17 cellular contexts compared by ENCODE assay signal in the genomic region with DNA sequence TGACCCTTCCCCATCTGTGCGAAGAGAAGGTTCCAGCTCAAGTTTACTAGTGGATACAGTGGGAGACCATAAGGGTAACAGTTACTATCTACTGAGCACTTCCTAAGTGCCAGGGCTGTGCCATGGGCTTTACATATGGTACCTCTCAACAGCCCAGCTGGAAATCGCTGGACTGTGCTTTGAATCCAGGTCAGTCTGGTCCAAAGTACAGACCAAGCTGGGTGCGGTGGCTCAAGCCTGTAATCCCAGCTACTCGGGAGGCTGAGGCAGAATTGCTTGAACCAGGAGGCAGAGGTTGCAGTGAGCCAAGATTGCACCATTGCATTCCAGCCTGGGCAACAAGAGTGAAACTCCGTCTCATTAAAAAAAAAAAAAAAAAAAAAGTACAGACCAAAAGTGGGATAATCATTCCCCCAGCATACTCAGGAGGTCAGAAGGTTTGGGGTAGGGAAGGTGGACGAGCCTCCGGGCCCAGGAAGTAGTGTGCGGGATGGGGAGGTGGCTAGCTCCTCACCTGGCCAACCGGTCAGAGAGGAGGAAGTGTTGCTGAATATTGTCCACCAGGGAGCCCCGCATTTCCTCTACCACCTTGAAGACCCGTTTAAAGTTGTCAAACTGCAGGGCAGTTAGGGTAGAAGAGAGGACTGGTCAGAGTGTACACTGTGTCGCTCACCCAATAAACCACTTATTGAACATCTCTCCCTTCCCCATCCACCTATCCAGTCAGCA. TPM values are rescaled to one million over a fixed set of nuclear protein-coding genes. Genes with fewer than 3 reads are reported as not detected.
DNase-seq lines count a peak whose midpoint lies in the region; ATAC-seq, FAIRE-seq and TF ChIP-seq lines count a peak whose summit lies in the region.
"Had no signal": no experiment of that assay in that cellular context is flagged by ENCODE, and none has a peak within 500 bp of the region (broad histone marks: within the 10 kb centered on the region; RNA-seq: fewer than 3 reads in every experiment).

No MANE protein-coding gene starts in this region.

- no peaks in the 10 kb centered on the region for H3K27me3 Mint-ChIP-seq in CD8-positive, alpha-beta T cell (ENCODE audit: low read depth)
- H3K27me3 Mint-ChIP-seq in astrocyte (ENCODE audit: low read depth, unreplicated experiment) = no peaks in the 10 kb centered on the region
- no peaks in the 10 kb centered on the region for H3K27me3 Mint-ChIP-seq in effector memory CD8-positive, alpha-beta T cell

- peak overlapping the region; percentile 83 for H3K4me3 Mint-ChIP-seq in CD8-positive, alpha-beta T cell
- H3K4me3 Mint-ChIP-seq in astrocyte (ENCODE audit: unreplicated experiment) = peak overlapping the region; percentile 97
- H3K4me3 Mint-ChIP-seq in effector memory CD8-positive, alpha-beta T cell = no peak overlapping the region

- intact Hi-C loops in CD8-positive, alpha-beta T cell (cut with DNase I, micrococcal nuclease) = loop anchor here (2.0 kb wide), 4 partner anchors 15 to 175 kb away; a partner anchor contains a TSS

- no peak overlapping the region for H2AFZ ChIP-seq in Karpas-422 (ENCODE audit: low read length)
- no peak overlapping the region for H2AFZ ChIP-seq in astrocyte (ENCODE audit: low read depth, low read length)
- no peak overlapping the region for H2AFZ ChIP-seq in neural cell (ENCODE audit: low read depth, low read length)

- H3K36me3 ChIP-seq in CD8-positive, alpha-beta T cell (ENCODE audit: insufficient read depth, low read length) = peaks cover 22% of the 10 kb centered on the region
- H3K36me3 ChIP-seq in Karpas-422 (ENCODE audit: insufficient read depth, low read length) (peaks cover 25% of the 10 kb centered on the region), astrocyte (ENCODE audit: insufficient read depth, low read length) (peaks cover 14% of the 10 kb centered on the region), neural cell (ENCODE audit: insufficient read depth, low read length) (no peaks in the 10 kb centered on the region)

- H3K9ac ChIP-seq in Karpas-422 (ENCODE audit: low read length) = no peak overlapping the region; the same call in 1 of the 2 replicates
- H3K9ac ChIP-seq in astrocyte (ENCODE audit: low read length) = no peak overlapping the region
- H3K9ac ChIP-seq in neural cell (ENCODE audit: low read length) = peak overlapping the region; percentile 26
- H3K9ac ChIP-seq: KMS-11 had no signal

- no peak for TF ChIP-seq EP300 in neural cell (conservative IDR thresholded peaks at IDR 0.05; ENCODE audit: poor library complexity, severe bottlenecking)

- H3K79me2 ChIP-seq in Karpas-422 (ENCODE audit: low read length) = peaks cover 24% of the 10 kb centered on the region
- H3K79me2 ChIP-seq in astrocyte (ENCODE audit: insufficient read depth, low read length) = peaks cover 36% of the 10 kb centered on the region
- peaks cover 17% of the 10 kb centered on the region for H3K79me2 ChIP-seq in neural cell (replicated peaks; ENCODE audit: insufficient read depth, low read length)

- peaks cover 4% of the 10 kb centered on the region for H3F3A ChIP-seq in neural cell (ENCODE audit: insufficient read depth, low read length, poor library complexity, severe bottlenecking)

- no peaks in the 10 kb centered on the region for H3K9me3 ChIP-seq in CD8-positive, alpha-beta T cell (ENCODE audit: low read length)
- H3K9me3 ChIP-seq in Karpas-422 (ENCODE audit: low read length) = no peaks in the 10 kb centered on the region
- no peaks in the 10 kb centered on the region for H3K9me3 ChIP-seq in astrocyte (ENCODE audit: insufficient read depth, low read depth, low read length)
- no peaks in the 10 kb centered on the region for H3K9me3 ChIP-seq in neural cell (ENCODE audit: low read length)
- H3K9me3 ChIP-seq: vagina had no signal

- no peak overlapping the region for H3K27ac ChIP-seq in CD8-positive, alpha-beta T cell (ENCODE audit: low read depth, low read length)
- H3K27ac ChIP-seq in Karpas-422 (ENCODE audit: low read length) (no peak overlapping the region), astrocyte (ENCODE audit: low read depth, low read length) (no peak overlapping the region), neural cell (ENCODE audit: low read length) (no peak overlapping the region)
- H3K27ac ChIP-seq: KMS-11 had no signal

- FAIRE-seq in astrocyte (lab: Jason Lieb, UNC) = no peak
- FAIRE-seq: RCC 7860 had no signal

- peaks cover 40% of the 10 kb centered on the region for H3K4me1 ChIP-seq in CD8-positive, alpha-beta T cell (ENCODE audit: insufficient read depth, low read length)
- H3K4me1 ChIP-seq in Karpas-422 (ENCODE audit: low read length) = peaks cover 48% of the 10 kb centered on the region
- peaks cover 42% of the 10 kb centered on the region for H3K4me1 ChIP-seq in astrocyte (ENCODE audit: insufficient read depth, low read length)

- peaks cover 41% of the 10 kb centered on the region for H3K36me3 Mint-ChIP-seq in CD8-positive, alpha-beta T cell
- H3K36me3 Mint-ChIP-seq in astrocyte (ENCODE audit: low read depth, unreplicated experiment) = peaks cover 12% of the 10 kb centered on the region
- H3K36me3 Mint-ChIP-seq in effector memory CD8-positive, alpha-beta T cell (ENCODE audit: insufficient read depth) = peaks cover 37% of the 10 kb centered on the region

- CTCF ChIA-PET in CD8-positive, alpha-beta T cell (lab: Charles Lee) = interaction anchor here (0.6 to 14.8 kb wide), 21 partner anchors 8 to 207 kb away, joined by 3 to 287 read pairs (median 16); a partner anchor contains a TSS

- POLR2A ChIA-PET in CD8-positive, alpha-beta T cell (lab: Charles Lee) = interaction anchor here (0.7 to 8.3 kb wide), 6 partner anchors 7 to 387 kb away, joined by 3 to 178 read pairs (median 8); a partner anchor contains a TSS

- H3K27ac Mint-ChIP-seq in CD8-positive, alpha-beta T cell = no peak overlapping the region
- no peak overlapping the region for H3K27ac Mint-ChIP-seq in astrocyte (ENCODE audit: unreplicated experiment)
- H3K27ac Mint-ChIP-seq in effector memory CD8-positive, alpha-beta T cell = peak overlapping the region in 1 of 2 donors; percentile 90

- no peaks in the 10 kb centered on the region for H3K27me3 ChIP-seq in CD8-positive, alpha-beta T cell (ENCODE audit: insufficient read depth, low read length)
- H3K27me3 ChIP-seq in Karpas-422 (ENCODE audit: low read length) = no peaks in the 10 kb centered on the region
- H3K27me3 ChIP-seq in astrocyte (ENCODE audit: insufficient read depth, low read length) = no peaks in the 10 kb centered on the region
- H3K27me3 ChIP-seq in neural cell (ENCODE audit: insufficient read depth, low read depth, low read length) = no peaks in the 10 kb centered on the region
- H3K27me3 ChIP-seq: vagina had no signal

- no peak overlapping the region for H3K4me3 ChIP-seq in CD8-positive, alpha-beta T cell (ENCODE audit: low read depth, low read length)
- H3K4me3 ChIP-seq in Karpas-422 (ENCODE audit: low read length) (no peak overlapping the region), astrocyte (ENCODE audit: insufficient read depth, low read depth, low read length) (no peak overlapping the region), neural cell (ENCODE audit: low read length) (peak overlapping the region; percentile 96)
- H3K4me3 ChIP-seq: vagina had no signal

- ATAC-seq in CD8-positive, alpha-beta T cell = no peak
- ATAC-seq in effector memory CD8-positive, alpha-beta T cell (replicated peaks) = no peak

- no peak for DNase-seq in CD8-positive, alpha-beta T cell
- DNase-seq in Karpas-422 = no peak
- DNase-seq in astrocyte (ENCODE audit: low read depth) = no peak
- no peak for DNase-seq in NCI-H1105 (lab: John Stamatoyannopoulos, UW)
- no peak for DNase-seq in SW480 (ENCODE audit: low spot score)
- DNase-seq in effector memory CD8-positive, alpha-beta T cell = no peak
- DNase-seq: GDM1; kidney glomerular epithelial cell; NCI-H146; stimulated activated CD4-positive, alpha-beta T cell treated with anti-CD3 and anti-CD28 coated beads, Interleukin-4, amount 100 ng/mL, for 24 hours; T1000 had no signal

- TF ChIP-seq RAD21 in neural cell (conservative IDR thresholded peaks at IDR 0.05) = no peak

- H4K20me1 ChIP-seq in Karpas-422 (ENCODE audit: insufficient read depth, low read depth, low read length) (no peaks in the 10 kb centered on the region; the same call in 1 of the 2 replicates), astrocyte (ENCODE audit: insufficient read depth, low read length) (peaks cover 45% of the 10 kb centered on the region), neural cell (ENCODE audit: insufficient read depth) (no peaks in the 10 kb centered on the region)

- TF ChIP-seq CTCF in CD8-positive, alpha-beta T cell (IDR thresholded peaks at IDR 0.05) = no peak
- TF ChIP-seq CTCF in astrocyte (IDR thresholded peaks at IDR 0.05; ENCODE audit: insufficient read depth, low read depth, low read length) (no peak), neural cell (IDR thresholded peaks at IDR 0.05; ENCODE audit: poor library complexity, severe bottlenecking) (no peak)

- peak overlapping the region; percentile 100 for H3K4me2 ChIP-seq in Karpas-422 (ENCODE audit: low read depth, low read length, poor library complexity, severe bottlenecking)
- H3K4me2 ChIP-seq in astrocyte (ENCODE audit: low read length) = peak overlapping the region; percentile 99
- H3K4me2 ChIP-seq in neural cell (ENCODE audit: low read length) = no peak overlapping the region

- H3K9me3 Mint-ChIP-seq in CD8-positive, alpha-beta T cell = no peaks in the 10 kb centered on the region
- H3K9me3 Mint-ChIP-seq in astrocyte (ENCODE audit: unreplicated experiment) = no peaks in the 10 kb centered on the region
- H3K9me3 Mint-ChIP-seq in effector memory CD8-positive, alpha-beta T cell = no peaks in the 10 kb centered on the region

- peaks cover 59% of the 10 kb centered on the region for H3K4me1 Mint-ChIP-seq in CD8-positive, alpha-beta T cell (ENCODE audit: low read depth)
- peaks cover 22% of the 10 kb centered on the region for H3K4me1 Mint-ChIP-seq in astrocyte (ENCODE audit: low read depth, unreplicated experiment)
- peaks cover 58 to 60% of the 10 kb centered on the region in 2 donors for H3K4me1 Mint-ChIP-seq in effector memory CD8-positive, alpha-beta T cell (ENCODE audit: low read depth in 2 of 2)

- H3K9me2 ChIP-seq in Karpas-422 (replicated peaks; ENCODE audit: insufficient read depth, low read length) (no peaks in the 10 kb centered on the region), neural cell (ENCODE audit: insufficient read depth, low read length) (no peaks in the 10 kb centered on the region)

RNA-seq across cellular contexts. Expression of a gene that starts 2.3 kb away (rescaled TPM):
- total RNA-seq in CD8-positive, alpha-beta T cell = 10 to 100 TPM; 16.5 to 19.3 TPM
- total RNA-seq in Karpas-422 (2014; rRNA removed; shearing (Covaris generic); ENCODE audit: low replicate concordance) = 207 and 248 TPM in 2 replicates
- 67.4 and 68.7 TPM in 2 replicates for total RNA-seq in astrocyte
- 248 and 284 TPM in 2 replicates for polyA plus RNA-seq in neural cell
- polyA minus RNA-seq in neural cell = 145 and 164 TPM in 2 replicates

RNA-seq across cellular contexts. Expression of a gene that starts 4.5 kb away (rescaled TPM):
- total RNA-seq in CD8-positive, alpha-beta T cell = 10 to 100 TPM; 25.6 to 27.4 TPM
- total RNA-seq in Karpas-422 (2014; rRNA removed; shearing (Covaris generic); ENCODE audit: low replicate concordance) = 21.3 and 56.7 TPM in 2 replicates
- total RNA-seq in astrocyte = 29.9 and 31.4 TPM in 2 replicates
- polyA plus RNA-seq in neural cell = 28.5 TPM in 2 replicates
- polyA minus RNA-seq in neural cell = 14.1 and 15.3 TPM in 2 replicates

RNA-seq across cellular contexts. Expression of a gene that starts 6.3 kb away (rescaled TPM):
- 100 to 1,000 TPM; 193 to 200 TPM for total RNA-seq in CD8-positive, alpha-beta T cell
- not detected in 2 replicates for total RNA-seq in Karpas-422 (2014; rRNA removed; shearing (Covaris generic); ENCODE audit: low replicate concordance)
- not detected in 2 replicates for total RNA-seq in astrocyte
- polyA plus RNA-seq in neural cell = not detected in 2 replicates
- not detected in 2 replicates for polyA minus RNA-seq in neural cell
- total RNA-seq: myocyte, NCI-H460 had no signal

RNA-seq across cellular contexts. Expression of a gene that starts 13.4 kb away (rescaled TPM):
- total RNA-seq in CD8-positive, alpha-beta T cell = 1 to 10 TPM; 3.8 to 5.1 TPM
- total RNA-seq in Karpas-422 (2014; rRNA removed; shearing (Covaris generic); ENCODE audit: low replicate concordance) = 1.3 and 2.6 TPM in 2 replicates
- total RNA-seq in astrocyte = 97.3 and 119 TPM in 2 replicates
- polyA plus RNA-seq in neural cell = 0.50 and 0.67 TPM in 2 replicates
- polyA minus RNA-seq in neural cell = 0.49 TPM in 1 of 2 replicates, not detected in the other

RNA-seq across cellular contexts. Expression of a gene that starts 14.2 kb away (rescaled TPM):
- 1 to 10 TPM; 2.0 to 4.0 TPM for total RNA-seq in CD8-positive, alpha-beta T cell
- total RNA-seq in Karpas-422 (2014; rRNA removed; shearing (Covaris generic); ENCODE audit: low replicate concordance) = not detected in 2 replicates
- total RNA-seq in astrocyte = 24.5 and 37.9 TPM in 2 replicates
- polyA plus RNA-seq in neural cell = 0.68 TPM in 1 of 2 replicates, not detected in the other
- not detected in 2 replicates for polyA minus RNA-seq in neural cell

Comparison
In these comparisons a context has a peak if more than half of its experiments do, and no peak if none do; other contexts are left out.
1. H3K4me3 Mint-ChIP-seq: peak in CD8-positive, alpha-beta T cell (single experiment) and astrocyte (single experiment); none in effector memory CD8-positive, alpha-beta T cell (0 of 2).
2. RNA of a gene that starts 6.3 kb away (total RNA-seq): 193 to 200 TPM in CD8-positive, alpha-beta T cell; not detected in astrocyte and not detected in Karpas-422; every median in the first group is over 100 times any median in the second.